Comparison of ENCODE assay signal across 8 cellular contexts in genomic region chr5:124628721-124629596, GRCh38.
A peak's percentile ranks its signal among the peaks of the same experiment; 100 is the strongest.
DNase-seq lines count a peak whose midpoint lies in the region; ATAC-seq and TF ChIP-seq lines count a peak whose summit lies in the region.

No MANE protein-coding gene starts in this region.

- peaks cover 1% of the 10 kb centered on the region for H3K36me3 Mint-ChIP-seq in chondrocyte (ENCODE audit: low read depth)
- no peaks in the 10 kb centered on the region for H3K36me3 Mint-ChIP-seq in activated CD8-positive, alpha-beta T cell treated with anti-CD3 and anti-CD28 coated beads, Interleukin-2, amount 10 ng/mL, durations not matched to agents 7 days and 5 days (ENCODE audit: low read depth)

- CTCF ChIA-PET in activated CD8-positive, alpha-beta T cell treated with anti-CD3 and anti-CD28 coated beads, Interleukin-2, amount 10 ng/mL, durations not matched to agents 7 days and 5 days (lab: Charles Lee) = no interaction called here

- peaks cover 36% of the 10 kb centered on the region for H3K4me1 Mint-ChIP-seq in chondrocyte (ENCODE audit: low read depth)
- H3K4me1 Mint-ChIP-seq in activated CD8-positive, alpha-beta T cell treated with anti-CD3 and anti-CD28 coated beads, Interleukin-2, amount 10 ng/mL, durations not matched to agents 7 days and 5 days (ENCODE audit: low read depth) = no peaks in the 10 kb centered on the region

- no peak overlapping the region for H3K9ac ChIP-seq in BLaER1

- H4K20me1 ChIP-seq in BLaER1 = peaks cover 47% of the 10 kb centered on the region

- H3K36me3 ChIP-seq in BLaER1 (peaks cover 11% of the 10 kb centered on the region), MG63 (no peaks in the 10 kb centered on the region)

- H3K4me3 ChIP-seq in BLaER1 = no peak overlapping the region
- no peak overlapping the region for H3K4me3 ChIP-seq in MG63

- H3K27me3 ChIP-seq in BLaER1 = no peaks in the 10 kb centered on the region
- H3K27me3 ChIP-seq in MG63 = no peaks in the 10 kb centered on the region

- ATAC-seq in GM18867 (IDR thresholded peaks at IDR 0.05; ENCODE audit: unreplicated experiment) = no peak
- ATAC-seq in GM21737 (IDR thresholded peaks at IDR 0.05; ENCODE audit: unreplicated experiment) = no peak
- ATAC-seq in activated CD8-positive, alpha-beta T cell treated with anti-CD3 and anti-CD28 coated beads, Interleukin-2, amount 10 ng/mL, durations not matched to agents 7 days and 5 days = no peak

- H3K27ac ChIP-seq in BLaER1 = peak overlapping the region; percentile 21; the same call in 1 of the 2 replicates

- peaks cover 13% of the 10 kb centered on the region; the same call in 1 of the 2 replicates for H3K4me1 ChIP-seq in BLaER1

- peak overlapping the region; percentile 42 for H3K4me3 Mint-ChIP-seq in chondrocyte (ENCODE audit: unreplicated experiment)
- no peak overlapping the region for H3K4me3 Mint-ChIP-seq in activated CD8-positive, alpha-beta T cell treated with anti-CD3 and anti-CD28 coated beads, Interleukin-2, amount 10 ng/mL, durations not matched to agents 7 days and 5 days

- H3K27ac Mint-ChIP-seq in chondrocyte (ENCODE audit: unreplicated experiment) = peak overlapping the region; percentile 90
- no peak overlapping the region for H3K27ac Mint-ChIP-seq in activated CD8-positive, alpha-beta T cell treated with anti-CD3 and anti-CD28 coated beads, Interleukin-2, amount 10 ng/mL, durations not matched to agents 7 days and 5 days

- POLR2A ChIA-PET in activated CD8-positive, alpha-beta T cell treated with anti-CD3 and anti-CD28 coated beads, Interleukin-2, amount 10 ng/mL, durations not matched to agents 7 days and 5 days (lab: Charles Lee) = no interaction called here

- no peak for TF ChIP-seq CTCF in chondrocyte (IDR thresholded peaks at IDR 0.05)

- H3K4me2 ChIP-seq in BLaER1 = no peak overlapping the region

- no peaks in the 10 kb centered on the region for H3K9me3 ChIP-seq in BLaER1
- H3K9me3 ChIP-seq in MG63 = no peaks in the 10 kb centered on the region

- H3K9me3 Mint-ChIP-seq in chondrocyte (ENCODE audit: low read depth) = no peaks in the 10 kb centered on the region
- H3K9me3 Mint-ChIP-seq in activated CD8-positive, alpha-beta T cell treated with anti-CD3 and anti-CD28 coated beads, Interleukin-2, amount 10 ng/mL, durations not matched to agents 7 days and 5 days (ENCODE audit: insufficient read depth) = no peaks in the 10 kb centered on the region

- peak; percentile 100 for DNase-seq in MG63
- DNase-seq in chondrocyte (ENCODE audit: low spot score) = peak; percentile 93
- DNase-seq in myocyte (ENCODE audit: low read depth) = peak; percentile 97
- DNase-seq in pons (ENCODE audit: low spot score) = no peak
- no peak for DNase-seq in activated CD8-positive, alpha-beta T cell treated with anti-CD3 and anti-CD28 coated beads, Interleukin-2, amount 10 ng/mL, durations not matched to agents 7 days and 5 days

- H3K27me3 Mint-ChIP-seq in chondrocyte (ENCODE audit: low read depth) = no peaks in the 10 kb centered on the region
- peaks cover 7% of the 10 kb centered on the region for H3K27me3 Mint-ChIP-seq in activated CD8-positive, alpha-beta T cell treated with anti-CD3 and anti-CD28 coated beads, Interleukin-2, amount 10 ng/mL, durations not matched to agents 7 days and 5 days (ENCODE audit: low read depth)

Comparison
In these comparisons a context has a peak if more than half of its experiments do, and no peak if none do; other contexts are left out.
1. DNase-seq: peak in MG63 (single experiment), chondrocyte (single experiment) and myocyte (single experiment); none in pons (single experiment) and activated CD8-positive, alpha-beta T cell treated with anti-CD3 and anti-CD28 coated beads, Interleukin-2, amount 10 ng/mL, durations not matched to agents 7 days and 5 days (single experiment).